ENCODE assay signal across 8 cellular contexts in genomic region chr5:119435436-119436132, GRCh38. TPM values are rescaled to one million over a fixed set of nuclear protein-coding genes. Genes with fewer than 3 reads are reported as not detected.
DNase-seq lines count a peak whose midpoint lies in the region; ATAC-seq and TF ChIP-seq lines count a peak whose summit lies in the region.

No MANE protein-coding gene starts in this region.

- no peaks in the 10 kb centered on the region for H3K36me3 Mint-ChIP-seq in central memory CD8-positive, alpha-beta T cell (ENCODE audit: insufficient read depth)

- peaks cover 69% of the 10 kb centered on the region for H3K27me3 Mint-ChIP-seq in central memory CD8-positive, alpha-beta T cell

- peak; percentile 51; the same call in 1 of the 2 replicates for TF ChIP-seq RAD21 in Ishikawa (IDR thresholded peaks at IDR 0.05; ENCODE audit: low read depth)

- DNase-seq in EL (peak; percentile 50), lung microvascular endothelial cell (ENCODE audit: low read depth in 2 of 2) (peak; percentile 58 to 66), mesenteric fat pad (ENCODE audit: low spot score) (no peak)
- peak; percentile 57 for DNase-seq in activated CD4-positive, CD25-positive, alpha-beta regulatory T cell treated with anti-CD3 and anti-CD28 coated beads, Interleukin-2, amount 50 U/mL, for 72 hours
- peak; percentile 48 to 52 for DNase-seq in central memory CD8-positive, alpha-beta T cell (ENCODE audit: low spot score in 2 of 2)
- peak; percentile 41 to 63 for DNase-seq in stimulated activated CD8-positive, alpha-beta memory T cell treated with anti-CD3 and anti-CD28 coated beads, Interleukin-7, amount 100 ng/mL, for 1 hour (ENCODE audit: low read depth in 2 of 2)

- H3K9me3 Mint-ChIP-seq in central memory CD8-positive, alpha-beta T cell = no peaks in the 10 kb centered on the region

- no peak overlapping the region for H3K27ac Mint-ChIP-seq in central memory CD8-positive, alpha-beta T cell (ENCODE audit: low read depth)

- TF ChIP-seq EP300 in Ishikawa (IDR thresholded peaks at IDR 0.05; ENCODE audit: borderline replicate concordance) = no peak

- ATAC-seq in GM21529 (IDR thresholded peaks at IDR 0.05; ENCODE audit: unreplicated experiment) = peak; percentile 98
- ATAC-seq in central memory CD8-positive, alpha-beta T cell (replicated peaks; ENCODE audit: extremely low read depth, poor library complexity, severe bottlenecking) = peak; percentile 75

- no peak overlapping the region for H3K4me3 Mint-ChIP-seq in central memory CD8-positive, alpha-beta T cell

- peaks cover 8% of the 10 kb centered on the region for H3K4me1 Mint-ChIP-seq in central memory CD8-positive, alpha-beta T cell

TF ChIP-seq in Ishikawa, 13 proteins besides CTCF, POLR2A, EP300 and RAD21:
- TF ChIP-seq NFIC (IDR thresholded peaks at IDR 0.05) (no peak), CREB1 (IDR thresholded peaks at IDR 0.05; ENCODE audit: low read depth) (no peak), CEBPB (IDR thresholded peaks at IDR 0.05) (no peak), TEAD4 (IDR thresholded peaks at IDR 0.05) (no peak), FOXM1 (IDR thresholded peaks at IDR 0.05; ENCODE audit: borderline replicate concordance, low read depth) (no peak), ZBTB7A (IDR thresholded peaks at IDR 0.05; ENCODE audit: low read depth) (no peak), TAF1 (IDR thresholded peaks at IDR 0.05; ENCODE audit: low read depth) (no peak), YY1 (IDR thresholded peaks at IDR 0.05; ENCODE audit: low read depth) (no peak), TCF12 (IDR thresholded peaks at IDR 0.05; ENCODE audit: low read depth) (no peak), MAX (IDR thresholded peaks at IDR 0.05) (no peak), EGR1 (IDR thresholded peaks at IDR 0.05) (no peak)
- TF ChIP-seq, protein P1, sequence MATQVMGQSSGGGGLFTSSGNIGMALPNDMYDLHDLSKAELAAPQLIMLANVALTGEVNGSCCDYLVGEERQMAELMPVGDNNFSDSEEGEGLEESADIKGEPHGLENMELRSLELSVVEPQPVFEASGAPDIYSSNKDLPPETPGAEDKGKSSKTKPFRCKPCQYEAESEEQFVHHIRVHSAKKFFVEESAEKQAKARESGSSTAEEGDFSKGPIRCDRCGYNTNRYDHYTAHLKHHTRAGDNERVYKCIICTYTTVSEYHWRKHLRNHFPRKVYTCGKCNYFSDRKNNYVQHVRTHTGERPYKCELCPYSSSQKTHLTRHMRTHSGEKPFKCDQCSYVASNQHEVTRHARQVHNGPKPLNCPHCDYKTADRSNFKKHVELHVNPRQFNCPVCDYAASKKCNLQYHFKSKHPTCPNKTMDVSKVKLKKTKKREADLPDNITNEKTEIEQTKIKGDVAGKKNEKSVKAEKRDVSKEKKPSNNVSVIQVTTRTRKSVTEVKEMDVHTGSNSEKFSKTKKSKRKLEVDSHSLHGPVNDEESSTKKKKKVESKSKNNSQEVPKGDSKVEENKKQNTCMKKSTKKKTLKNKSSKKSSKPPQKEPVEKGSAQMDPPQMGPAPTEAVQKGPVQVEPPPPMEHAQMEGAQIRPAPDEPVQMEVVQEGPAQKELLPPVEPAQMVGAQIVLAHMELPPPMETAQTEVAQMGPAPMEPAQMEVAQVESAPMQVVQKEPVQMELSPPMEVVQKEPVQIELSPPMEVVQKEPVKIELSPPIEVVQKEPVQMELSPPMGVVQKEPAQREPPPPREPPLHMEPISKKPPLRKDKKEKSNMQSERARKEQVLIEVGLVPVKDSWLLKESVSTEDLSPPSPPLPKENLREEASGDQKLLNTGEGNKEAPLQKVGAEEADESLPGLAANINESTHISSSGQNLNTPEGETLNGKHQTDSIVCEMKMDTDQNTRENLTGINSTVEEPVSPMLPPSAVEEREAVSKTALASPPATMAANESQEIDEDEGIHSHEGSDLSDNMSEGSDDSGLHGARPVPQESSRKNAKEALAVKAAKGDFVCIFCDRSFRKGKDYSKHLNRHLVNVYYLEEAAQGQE (IDR thresholded peaks at IDR 0.05; ENCODE audit: low read depth) = no peak
- TF ChIP-seq, protein P2, sequence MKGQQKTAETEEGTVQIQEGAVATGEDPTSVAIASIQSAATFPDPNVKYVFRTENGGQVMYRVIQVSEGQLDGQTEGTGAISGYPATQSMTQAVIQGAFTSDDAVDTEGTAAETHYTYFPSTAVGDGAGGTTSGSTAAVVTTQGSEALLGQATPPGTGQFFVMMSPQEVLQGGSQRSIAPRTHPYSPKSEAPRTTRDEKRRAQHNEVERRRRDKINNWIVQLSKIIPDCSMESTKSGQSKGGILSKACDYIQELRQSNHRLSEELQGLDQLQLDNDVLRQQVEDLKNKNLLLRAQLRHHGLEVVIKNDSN (IDR thresholded peaks at IDR 0.05) = no peak
TF ChIP-seq in Ishikawa: peak in this region for 0.

RNA-seq across cellular contexts. Expression of gene HSD17B4, which starts 16.7 kb away (rescaled TPM):
- total RNA-seq in lung microvascular endothelial cell (143 and 155 TPM in 2 replicates), mesenteric fat pad (339 TPM)
